Comparison of ENCODE assay signal across 12 cellular contexts in genomic region chr7:73635428-73636200, GRCh38. TPM values are rescaled to one million over a fixed set of nuclear protein-coding genes. Genes with fewer than 3 reads are reported as not detected.
"Had no signal": no experiment of that assay in that cellular context is flagged by ENCODE, and none has a peak within 500 bp of the region (broad histone marks: within the 10 kb centered on the region; RNA-seq: fewer than 3 reads in every experiment).

No MANE protein-coding gene starts in this region.

- H3K4me1 Mint-ChIP-seq: activated naive CD8-positive, alpha-beta T cell treated with anti-CD3 and anti-CD28 coated beads, Interleukin-2, amount 10 ng/mL, durations not matched to agents 7 days and 5 days; neural crest cell; stimulated activated effector memory CD8-positive, alpha-beta T cell treated with anti-CD3 and anti-CD28 coated beads, Interleukin-12 subunit alpha, Interleukin-12 subunit beta, amount 100 ng/mL, for 72 hours had no signal

- H3K79me2 ChIP-seq: parathyroid adenoma had no signal

- H3K4me1 ChIP-seq: parathyroid adenoma, thyroid gland had no signal

- H3K27ac Mint-ChIP-seq: activated naive CD8-positive, alpha-beta T cell treated with anti-CD3 and anti-CD28 coated beads, Interleukin-2, amount 10 ng/mL, durations not matched to agents 7 days and 5 days; stimulated activated effector memory CD8-positive, alpha-beta T cell treated with anti-CD3 and anti-CD28 coated beads, Interleukin-12 subunit alpha, Interleukin-12 subunit beta, amount 100 ng/mL, for 72 hours had no signal

- H3K4me3 Mint-ChIP-seq: activated naive CD8-positive, alpha-beta T cell treated with anti-CD3 and anti-CD28 coated beads, Interleukin-2, amount 10 ng/mL, durations not matched to agents 7 days and 5 days; neural crest cell; stimulated activated effector memory CD8-positive, alpha-beta T cell treated with anti-CD3 and anti-CD28 coated beads, Interleukin-12 subunit alpha, Interleukin-12 subunit beta, amount 100 ng/mL, for 72 hours had no signal

- H3K9me3 ChIP-seq: thyroid gland had no signal

- H3K9me3 Mint-ChIP-seq: activated naive CD8-positive, alpha-beta T cell treated with anti-CD3 and anti-CD28 coated beads, Interleukin-2, amount 10 ng/mL, durations not matched to agents 7 days and 5 days; stimulated activated effector memory CD8-positive, alpha-beta T cell treated with anti-CD3 and anti-CD28 coated beads, Interleukin-12 subunit alpha, Interleukin-12 subunit beta, amount 100 ng/mL, for 72 hours had no signal

- H2AFZ ChIP-seq: parathyroid adenoma had no signal

- H3K27me3 ChIP-seq: brain microvascular endothelial cell, thyroid gland had no signal

- H3K4me3 ChIP-seq: thyroid gland had no signal

- H3K27ac ChIP-seq: brain microvascular endothelial cell, parathyroid adenoma, thyroid gland had no signal

- H3K9ac ChIP-seq: parathyroid adenoma had no signal

- H3K36me3 Mint-ChIP-seq: activated naive CD8-positive, alpha-beta T cell treated with anti-CD3 and anti-CD28 coated beads, Interleukin-2, amount 10 ng/mL, durations not matched to agents 7 days and 5 days; stimulated activated effector memory CD8-positive, alpha-beta T cell treated with anti-CD3 and anti-CD28 coated beads, Interleukin-12 subunit alpha, Interleukin-12 subunit beta, amount 100 ng/mL, for 72 hours had no signal

- DNase-seq: activated CD4-positive, CD25-positive, alpha-beta regulatory T cell treated with anti-CD3 and anti-CD28 coated beads, Interleukin-2, amount 50 U/mL, for 72 hours; activated naive CD8-positive, alpha-beta T cell treated with anti-CD3 and anti-CD28 coated beads, Interleukin-2, amount 10 ng/mL, durations not matched to agents 7 days and 5 days; cortex of kidney; effector CD8-positive, alpha-beta T cell; glutamatergic neuron; T-helper 9 cell had no signal

- H3K36me3 ChIP-seq: brain microvascular endothelial cell, thyroid gland had no signal

RNA-seq across cellular contexts. Expression of gene MLXIPL, which starts 11.3 kb away (rescaled TPM):
- total RNA-seq: activated naive CD8-positive, alpha-beta T cell treated with anti-CD3 and anti-CD28 coated beads, Interleukin-2, amount 10 ng/mL, durations not matched to agents 7 days and 5 days; endothelial cell of umbilical vein had no signal
- polyA plus RNA-seq: endothelial cell of umbilical vein had no signal
